In the genomic region with DNA sequence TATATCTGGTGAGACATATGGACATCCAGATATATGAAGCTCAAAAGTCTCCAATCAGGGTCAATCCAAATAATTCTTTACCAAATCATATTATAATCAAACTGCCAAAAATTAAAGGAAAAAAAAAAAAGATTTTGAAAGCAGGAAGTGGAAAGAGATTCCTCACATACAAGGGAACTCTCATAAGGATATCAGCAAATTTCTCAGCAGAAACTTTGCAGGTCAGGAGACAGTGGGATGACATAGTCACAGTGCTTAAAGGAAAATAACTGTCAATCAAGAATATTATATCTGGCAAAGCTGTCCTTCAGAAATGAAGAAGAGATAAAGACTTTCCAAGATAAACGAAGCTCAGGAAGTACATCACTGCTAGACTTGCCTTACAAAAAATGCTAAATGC, we compare ENCODE assay signal across 31 cellular contexts. TPM values are rescaled to one million over a fixed set of nuclear protein-coding genes. Genes with fewer than 3 reads are reported as not detected.
DNase-seq lines count a peak whose midpoint lies in the region; ATAC-seq, FAIRE-seq and TF ChIP-seq lines count a peak whose summit lies in the region.
"Had no signal": no experiment of that assay in that cellular context is flagged by ENCODE, and none has a peak within 500 bp of the region (broad histone marks: within the 10 kb centered on the region; RNA-seq: fewer than 3 reads in every experiment).

No MANE protein-coding gene starts in this region.

- no peak for TF ChIP-seq POLR2A in K562 (conservative IDR thresholded peaks at IDR 0.05)
- no peak for TF ChIP-seq POLR2A in erythroblast (IDR thresholded peaks at IDR 0.05; ENCODE audit: low read length)

- DNase-seq in NCI-H226 (peak; percentile 5), K562 (ENCODE audit: extremely low read depth in 1 of 4, low spot score in 3 of 4) (no peak), erythroblast (lab: John Stamatoyannopoulos, UW) (no peak), C1 segment of cervical spinal cord (lab: John Stamatoyannopoulos, UW) (no peak)
- DNase-seq: 8988T; ACHN; AML-193; BE2C; Caco-2; Calu3; CD4-positive, alpha-beta T cell; CD4-positive, CD25-positive, alpha-beta regulatory T cell; CD8-positive, alpha-beta memory T cell; CD8-positive, alpha-beta T cell; COR-L47; DMS 273 treated with DMSO at 0.1 percent for 48 hours; DMS153; DMS53; DMS79; DMS79 treated with DMSO at 0.1 percent for 48 hours; DND-41; EL had no signal

- H3K9ac ChIP-seq in K562 (ENCODE audit: insufficient read depth in 1 of 2, low read depth in 2 of 2, low read length in 2 of 2), result no peak overlapping the region
- H3K9ac ChIP-seq: BLaER1; BLaER1 treated with 17β-estradiol and CSF1 and Interleukin-3, amounts not matched to agents 10 nM and 100 nM had no signal

- H2AFZ ChIP-seq in K562 (ENCODE audit: low read depth, low read length), result no peak overlapping the region

- 0% methylated on average over 1 of the region's 1 CpG for WGBS in K562 (ENCODE audit: insufficient coverage, low coverage, missing lambda C conversion rate)

- H3K4me3 ChIP-seq in HEK293 (ENCODE audit: low read depth, low read length), result no peak overlapping the region
- no peak overlapping the region for H3K4me3 ChIP-seq in K562
- H3K4me3 ChIP-seq: A549; BLaER1; BLaER1 treated with 17β-estradiol and CSF1 and Interleukin-3, amounts not matched to agents 10 nM and 100 nM had no signal

- TF ChIP-seq EP300 in K562 (IDR thresholded peaks at IDR 0.05; ENCODE audit: low read length), result no peak

- H3K4me2 ChIP-seq in K562 (ENCODE audit: insufficient read depth, low read length), result no peak overlapping the region
- H3K4me2 ChIP-seq: A549; BLaER1; BLaER1 treated with 17β-estradiol and CSF1 and Interleukin-3, amounts not matched to agents 10 nM and 100 nM had no signal

- no peaks in the 10 kb centered on the region; the same call in 1 of the 2 replicates for H3K9me3 ChIP-seq in HEK293 (ENCODE audit: control insufficient read depth, insufficient read depth, low read depth, low read length)
- H3K9me3 ChIP-seq in K562 (replicated peaks; ENCODE audit: control insufficient read depth, insufficient read depth, low read depth, low read length), result no peaks in the 10 kb centered on the region
- H3K9me3 ChIP-seq: BE2C had no signal

- intact Hi-C loops in K562 (cut with micrococcal nuclease), result no loop called here

- in situ Hi-C loops in K562 (cut with MboI), result no loop called here

- ATAC-seq in K562 (no peak), GM21447 (IDR thresholded peaks at IDR 0.05; ENCODE audit: unreplicated experiment) (no peak)
- ATAC-seq: A549; CD8-positive, alpha-beta T cell had no signal

- H4K20me1 ChIP-seq in K562 (replicated peaks; ENCODE audit: control insufficient read depth, insufficient read depth, low read length), result no peaks in the 10 kb centered on the region
- H4K20me1 ChIP-seq: BLaER1; BLaER1 treated with 17β-estradiol and CSF1 and Interleukin-3, amounts not matched to agents 10 nM and 100 nM had no signal

- TF ChIP-seq RAD21 in K562 (CRISPR knock-in tag; conservative IDR thresholded peaks at IDR 0.05 in 1 of 2, IDR thresholded peaks at IDR 0.05 in 1 of 2), result no peak

- no TSS peak for BruUV-seq in K562 (replicated peaks; lab: Mats Ljungman, UMichigan)

- H3K4me1 ChIP-seq in HEK293 (ENCODE audit: control insufficient read depth, insufficient read depth, low read length) (no peaks in the 10 kb centered on the region), K562 (replicated peaks in 1 of 2; ENCODE audit: control insufficient read depth in 2 of 2, insufficient read depth in 2 of 2, low read length in 2 of 2) (no peaks in the 10 kb centered on the region)
- H3K4me1 ChIP-seq: A549; BE2C; BLaER1; BLaER1 treated with 17β-estradiol and CSF1 and Interleukin-3, amounts not matched to agents 10 nM and 100 nM; Caco-2 had no signal

- H3K36me3 ChIP-seq in HEK293 (ENCODE audit: control insufficient read depth in 2 of 2, insufficient read depth in 1 of 2, low read length in 2 of 2) (no peaks in the 10 kb centered on the region), K562 (ENCODE audit: control insufficient read depth, insufficient read depth, low read length) (no peaks in the 10 kb centered on the region)
- H3K36me3 ChIP-seq: BE2C; BLaER1; BLaER1 treated with 17β-estradiol and CSF1 and Interleukin-3, amounts not matched to agents 10 nM and 100 nM had no signal

- CTCF ChIA-PET in HEK293 (lab: Yijun Ruan, JAX), result interaction anchor here (0.6 to 1.2 kb wide), 2 partner anchors 19 to 1039 kb away, joined by 3 read pairs; no protein-coding TSS in a partner anchor
- CTCF ChIA-PET in K562 (lab: Yijun Ruan, JAX; ENCODE audit: low intra/inter-chr PET ratio), result no interaction called here

- H3K27ac ChIP-seq in HEK293 (ENCODE audit: extremely low read depth, low read depth, low read length) (no peak overlapping the region), K562 (ENCODE audit: extremely low read depth, low read depth, low read length) (no peak overlapping the region)
- H3K27ac ChIP-seq: 22Rv1; A549; BLaER1; BLaER1 treated with 17β-estradiol and CSF1 and Interleukin-3, amounts not matched to agents 10 nM and 100 nM; C4-2B had no signal

- POLR2A ChIA-PET in HEK293 (lab: Yijun Ruan, JAX), result no interaction called here
- POLR2A ChIA-PET in K562 (lab: Yijun Ruan, JAX), result no interaction called here

- no peaks in the 10 kb centered on the region for H3K9me1 ChIP-seq in K562 (ENCODE audit: control insufficient read depth, insufficient read depth, low read length)

- H3K27me3 ChIP-seq in K562 (ENCODE audit: control insufficient read depth in 2 of 2, insufficient read depth in 2 of 2, low read length in 2 of 2), result no peaks in the 10 kb centered on the region
- H3K27me3 ChIP-seq: BE2C; BLaER1; BLaER1 treated with 17β-estradiol and CSF1 and Interleukin-3, amounts not matched to agents 10 nM and 100 nM had no signal

- FAIRE-seq in K562 (lab: Jason Lieb, UNC), result no peak
- FAIRE-seq: A204.1, A549, D721Med had no signal

- H3K79me2 ChIP-seq in K562 (ENCODE audit: control insufficient read depth, insufficient read depth, low read length), result no peaks in the 10 kb centered on the region

- no peak for TF ChIP-seq CTCF in HEK293 (tag by site-specific recombination; IDR thresholded peaks at IDR 0.05)
- no peak for TF ChIP-seq CTCF in K562 (IDR thresholded peaks at IDR 0.05 in 2 of 3, conservative IDR thresholded peaks at IDR 0.05 in 1 of 3; ENCODE audit: insufficient read depth in 2 of 3, low read depth in 1 of 3, low read length in 3 of 3)

TF ChIP-seq in HEK293, 187 proteins besides CTCF, POLR2A, EP300 and RAD21 (continues in another document):
- no peak for TF ChIP-seq ZSCAN30 (tag by site-specific recombination; IDR thresholded peaks at IDR 0.05)
- TF ChIP-seq, protein P1, sequence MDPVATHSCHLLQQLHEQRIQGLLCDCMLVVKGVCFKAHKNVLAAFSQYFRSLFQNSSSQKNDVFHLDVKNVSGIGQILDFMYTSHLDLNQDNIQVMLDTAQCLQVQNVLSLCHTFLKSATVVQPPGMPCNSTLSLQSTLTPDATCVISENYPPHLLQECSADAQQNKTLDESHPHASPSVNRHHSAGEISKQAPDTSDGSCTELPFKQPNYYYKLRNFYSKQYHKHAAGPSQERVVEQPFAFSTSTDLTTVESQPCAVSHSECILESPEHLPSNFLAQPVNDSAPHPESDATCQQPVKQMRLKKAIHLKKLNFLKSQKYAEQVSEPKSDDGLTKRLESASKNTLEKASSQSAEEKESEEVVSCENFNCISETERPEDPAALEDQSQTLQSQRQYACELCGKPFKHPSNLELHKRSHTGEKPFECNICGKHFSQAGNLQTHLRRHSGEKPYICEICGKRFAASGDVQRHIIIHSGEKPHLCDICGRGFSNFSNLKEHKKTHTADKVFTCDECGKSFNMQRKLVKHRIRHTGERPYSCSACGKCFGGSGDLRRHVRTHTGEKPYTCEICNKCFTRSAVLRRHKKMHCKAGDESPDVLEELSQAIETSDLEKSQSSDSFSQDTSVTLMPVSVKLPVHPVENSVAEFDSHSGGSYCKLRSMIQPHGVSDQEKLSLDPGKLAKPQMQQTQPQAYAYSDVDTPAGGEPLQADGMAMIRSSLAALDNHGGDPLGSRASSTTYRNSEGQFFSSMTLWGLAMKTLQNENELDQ (tag by site-specific recombination; IDR thresholded peaks at IDR 0.05; ENCODE audit: low read depth), result no peak

TF ChIP-seq in K562, 482 proteins besides CTCF, POLR2A, EP300 and RAD21:
- TF ChIP-seq TRIM28 (IDR thresholded peaks at IDR 0.05) (peak; percentile 52; the same call in 1 of the 2 replicates), CBX5 (IDR thresholded peaks at IDR 0.05; ENCODE audit: borderline replicate concordance, low read depth) (peak; percentile 62; the same call in 1 of the 2 replicates), MCM5 (IDR thresholded peaks at IDR 0.05; ENCODE audit: low read depth) (no peak)

RNA-seq across cellular contexts. Expression of a gene that starts 40.0 kb away (rescaled TPM):
- total RNA-seq in K562 (2011; cell fraction: chromatin; rRNA removed; ENCODE audit: low replicate concordance), result 0.07 and 0.09 TPM in 2 replicates
- not detected in 2 replicates for total RNA-seq in K562 (2011; cell fraction: nucleolus; rRNA removed)
- total RNA-seq in K562 (2011; cell fraction: nucleoplasm; rRNA removed), result not detected in 2 replicates
- under 0.01 TPM in 1 of 2 replicates, not detected in the other for total RNA-seq in K562 (2014; rRNA removed)
- not detected in 2 replicates for total RNA-seq in K562 (2014; rRNA removed; fragmentation: Illumina TruSeq; extraction: Trizol)
- not detected in 2 replicates for total RNA-seq in K562 (2015; rRNA removed; fragmentation: Illumina TruSeq; extraction: Trizol)
- total RNA-seq in K562 (2021), result 0.04 and 0.25 TPM in 2 replicates
- 0.01 TPM in 1 of 2 replicates, not detected in the other for polyA plus RNA-seq in K562 (2011; rRNA removed)
- polyA plus RNA-seq in K562 (2011; cell fraction: cytosol; rRNA removed), result 0.01 TPM in 1 of 2 replicates, not detected in the other
- polyA plus RNA-seq in K562 (2011; cell fraction: nucleus; rRNA removed), result 0.01 TPM in 1 of 2 replicates, not detected in the other
- polyA plus RNA-seq in K562 (2012), result 0.01 and 0.03 TPM in 2 replicates
- not detected in 2 replicates for polyA plus RNA-seq in K562 (2014; fragmentation: Illumina TruSeq; extraction: Trizol)
- polyA plus RNA-seq in K562 (2014; fragmentation: Nextera tagmentation; extraction: Ambion mirVana), result not detected
- not detected in 2 replicates for polyA plus RNA-seq in K562 (2014; rRNA removed)
- polyA minus RNA-seq in K562 (2011; rRNA and poly(A)+ RNA removed), result 0.51 TPM in 1 of 2 replicates, not detected in the other
- 0.18 and 0.19 TPM in 2 replicates for polyA minus RNA-seq in K562 (2011; cell fraction: cytosol; rRNA and poly(A)+ RNA removed)
- under 0.01 TPM in 2 replicates for polyA minus RNA-seq in K562 (2011; cell fraction: nucleus; rRNA and poly(A)+ RNA removed)
